In genomic region chr2:85852979-85853498, GRCh38 we compare ENCODE assay signal across 8 cellular contexts. TPM values are rescaled to one million over a fixed set of nuclear protein-coding genes. Genes with fewer than 3 reads are reported as not detected.
DNase-seq lines count a peak whose midpoint lies in the region; ATAC-seq, FAIRE-seq and TF ChIP-seq lines count a peak whose summit lies in the region.

No MANE protein-coding gene starts in this region.

- no peak overlapping the region for H3K4me2 ChIP-seq in H1 (ENCODE audit: insufficient read depth in 1 of 2, low read depth in 2 of 2, low read length in 2 of 2)

- TF ChIP-seq CTCF in H1 (IDR thresholded peaks at IDR 0.05; ENCODE audit: control extremely low read depth in 1 of 3, insufficient read depth in 1 of 3, low read depth in 1 of 3, low read length in 3 of 3): no peak
- no peak for TF ChIP-seq CTCF in RWPE1 (conservative IDR thresholded peaks at IDR 0.05; ENCODE audit: low read depth)

- no peak overlapping the region for H2BK120ac ChIP-seq in H1 (replicated peaks; ENCODE audit: low read depth, low read length)

- no peak overlapping the region for H3K23ac ChIP-seq in H1 (ENCODE audit: insufficient read length)

- no peaks in the 10 kb centered on the region for H3K23me2 ChIP-seq in H1 (ENCODE audit: low read depth, low read length)

- POLR2A ChIA-PET in H1 (lab: Charles Lee; ENCODE audit: partially characterized antibody): no interaction called here
- POLR2A ChIA-PET in RWPE1 (lab: Yijun Ruan, JAX; ENCODE audit: low non-redundant PET): no interaction called here

- H2BK12ac ChIP-seq in H1 (ENCODE audit: low read depth, low read length): no peak overlapping the region

- TF ChIP-seq POLR2A in H1 (IDR thresholded peaks at IDR 0.05; ENCODE audit: control extremely low read depth in 1 of 2, low read depth in 2 of 2, low read length in 2 of 2): no peak

- no peak overlapping the region for H3K4me3 ChIP-seq in H1 (ENCODE audit: extremely low read depth in 1 of 4, insufficient read depth in 2 of 4, low read depth in 3 of 4, low read length in 4 of 4)

- no peaks in the 10 kb centered on the region for H3K27me3 ChIP-seq in H1 (replicated peaks in 1 of 4; ENCODE audit: control insufficient read depth in 3 of 4, extremely low read depth in 1 of 4, insufficient read depth in 3 of 4, low read length in 3 of 4)

- TF ChIP-seq EP300 in H1 (IDR thresholded peaks at IDR 0.05; ENCODE audit: borderline replicate concordance in 1 of 2, low read depth in 2 of 2, low read length in 2 of 2): no peak

- H4K8ac ChIP-seq in H1 (ENCODE audit: extremely low read depth, insufficient read depth, low read length): peak overlapping the region; percentile 78; the same call in 1 of the 2 replicates

- no peak overlapping the region for H2BK15ac ChIP-seq in H1 (ENCODE audit: low read length)

- no peak overlapping the region for H3K14ac ChIP-seq in H1 (ENCODE audit: insufficient read length)

- H2BK5ac ChIP-seq in H1 (ENCODE audit: low read depth, low read length): 0 out of 2 replicates have a peak overlapping the region, but pooled peaks have one; percentile 19

- ATAC-seq in GM18858 (IDR thresholded peaks at IDR 0.05; ENCODE audit: unreplicated experiment) (peak; percentile 51), HG02981 (IDR thresholded peaks at IDR 0.05; ENCODE audit: unreplicated experiment) (peak; percentile 71)
- ATAC-seq in activated CD4-positive, CD25-positive, alpha-beta regulatory T cell treated with anti-CD3 and anti-CD28 coated beads, Interleukin-2, amount 50 U/mL, for 24 hours: peak; percentile 76

- FAIRE-seq in H1 (lab: Jason Lieb, UNC): no peak

- H3K79me2 ChIP-seq in H1 (ENCODE audit: control insufficient read depth in 1 of 2, insufficient read depth in 2 of 2, low read length in 2 of 2): no peaks in the 10 kb centered on the region

- no peak overlapping the region for H4K5ac ChIP-seq in H1 (ENCODE audit: insufficient read length, low read depth, low read length)

- TF ChIP-seq RAD21 in H1 (IDR thresholded peaks at IDR 0.05 in 1 of 2, conservative IDR thresholded peaks at IDR 0.05 in 1 of 2; ENCODE audit: low read depth in 2 of 2, low read length in 2 of 2): no peak

- no peaks in the 10 kb centered on the region for H3K79me1 ChIP-seq in H1 (ENCODE audit: low read depth, low read length)

- CTCF ChIA-PET in H1 (lab: Charles Lee; ENCODE audit: partially characterized antibody) (interaction anchor here (1.7 kb wide), 1 partner anchor 8 kb away, joined by 8 read pairs; no protein-coding TSS in a partner anchor), RWPE1 (lab: Yijun Ruan, JAX) (no interaction called here)

- no peak overlapping the region for H3K4ac ChIP-seq in H1 (replicated peaks; ENCODE audit: insufficient read length, low read depth, low read length)

- H2BK20ac ChIP-seq in H1 (ENCODE audit: low read length): no peak overlapping the region

- no peaks in the 10 kb centered on the region for H3K9me3 ChIP-seq in H1 (ENCODE audit: insufficient read depth in 2 of 2, low read depth in 1 of 2, low read length in 1 of 2)

- WGBS in H1 (ENCODE audit: extremely low coverage in 1 of 2, insufficient coverage in 1 of 2, insufficient read length in 1 of 2, insufficient replicate concordance in 2 of 2, low coverage in 1 of 2, low lambda C conversion rate in 2 of 2, missing lambda C conversion rate in 1 of 2), 2 experiments: 87% methylated on average over 11 of the region's 11 CpGs; no CpG with 5 or more reads in 1 of the 2 experiments

- no peak overlapping the region for H2AFZ ChIP-seq in H1 (ENCODE audit: low read length)

- H3K9ac ChIP-seq in H1 (replicated peaks in 1 of 4; ENCODE audit: extremely low read depth in 1 of 4, low read depth in 3 of 4, low read length in 3 of 4): no peak overlapping the region

- no peaks in the 10 kb centered on the region for H4K20me1 ChIP-seq in H1 (replicated peaks in 1 of 2; ENCODE audit: control insufficient read depth in 1 of 2, insufficient read depth in 2 of 2, low read length in 2 of 2)

- H3K56ac ChIP-seq in H1 (replicated peaks; ENCODE audit: insufficient read length, low read depth, low read length): no peak overlapping the region

- H3K27ac ChIP-seq in H1 (ENCODE audit: low read depth, low read length): no peak overlapping the region
- H3K27ac ChIP-seq in RWPE1: no peak overlapping the region

- H3K18ac ChIP-seq in H1 (ENCODE audit: extremely low read depth, low read length): no peak overlapping the region

- no peaks in the 10 kb centered on the region for H3K36me3 ChIP-seq in H1 (ENCODE audit: control insufficient read depth in 2 of 4, insufficient read depth in 4 of 4, low read length in 3 of 4)

- DNase-seq in H1 (ENCODE audit: low read depth in 1 of 2, low spot score in 2 of 2) (no peak), RWPE1 (ENCODE audit: low spot score) (no peak), SHP77 (lab: John Stamatoyannopoulos, UW) (no peak), NCI-H1436 treated with DMSO at 0.1 percent for 48 hours (lab: John Stamatoyannopoulos, UW) (no peak)
- peak; percentile 50 for DNase-seq in stimulated activated CD4-positive, alpha-beta T cell treated with anti-CD3 and anti-CD28 coated beads, Interleukin-1b, Interleukin-23, amount 100 ng/mL, for 48 hours

- H2AK5ac ChIP-seq in H1 (ENCODE audit: low read depth, low read length): no peak overlapping the region

- H3K4me1 ChIP-seq in H1 (replicated peaks in 1 of 4; ENCODE audit: control insufficient read depth in 3 of 4, insufficient read depth in 4 of 4, low read length in 3 of 4): peaks cover 0 to 3% (median 0%) of the 10 kb centered on the region in 4 experiments; a peak in 4 of 7 replicates

- H4K91ac ChIP-seq in H1 (replicated peaks; ENCODE audit: insufficient read length, low read length): no peak overlapping the region

TF ChIP-seq in H1, 55 proteins besides CTCF, POLR2A, EP300 and RAD21 (continues in another document):
- no peak for TF ChIP-seq PHF8 (conservative IDR thresholded peaks at IDR 0.05; ENCODE audit: low read depth, low read length)

RNA-seq across cellular contexts. Expression of gene ST3GAL5, which starts 35.8 kb away (rescaled TPM):
- 3.0 and 4.5 TPM in 2 replicates for total RNA-seq in H1 (2021; fragmentation: NEBNext Ultra II Directional; extraction: Animal tissue kit (Norgen Biotek cat#: 25700))
- 1.6 and 1.9 TPM in 2 replicates for polyA plus RNA-seq in H1 (2011; rRNA removed)
- 2.4 TPM for polyA plus RNA-seq in H1 (2011; cell fraction: cytosol; rRNA removed)
- polyA plus RNA-seq in H1 (2011; cell fraction: nucleus; rRNA removed): 1.8 TPM
- polyA plus RNA-seq in H1 (2012, experiment 1 of 2): 2.3 to 3.2 TPM (median 2.6 TPM) in 4 replicates
- 1.3 TPM for polyA plus RNA-seq in H1 (2012, experiment 2 of 2)
- 3.6 TPM for polyA plus RNA-seq in H1 (2013, experiment 1 of 2)
- 3.3 TPM for polyA plus RNA-seq in H1 (2013, experiment 2 of 2)
- polyA minus RNA-seq in H1 (2011; rRNA and poly(A)+ RNA removed): 4.4 and 6.3 TPM in 2 replicates
- polyA minus RNA-seq in H1 (2011; cell fraction: cytosol; rRNA and poly(A)+ RNA removed): 2.9 TPM
- polyA minus RNA-seq in H1 (2011; cell fraction: nucleus; rRNA and poly(A)+ RNA removed): 8.2 TPM
